20 cellular contexts compared by ENCODE assay signal in the genomic region with DNA sequence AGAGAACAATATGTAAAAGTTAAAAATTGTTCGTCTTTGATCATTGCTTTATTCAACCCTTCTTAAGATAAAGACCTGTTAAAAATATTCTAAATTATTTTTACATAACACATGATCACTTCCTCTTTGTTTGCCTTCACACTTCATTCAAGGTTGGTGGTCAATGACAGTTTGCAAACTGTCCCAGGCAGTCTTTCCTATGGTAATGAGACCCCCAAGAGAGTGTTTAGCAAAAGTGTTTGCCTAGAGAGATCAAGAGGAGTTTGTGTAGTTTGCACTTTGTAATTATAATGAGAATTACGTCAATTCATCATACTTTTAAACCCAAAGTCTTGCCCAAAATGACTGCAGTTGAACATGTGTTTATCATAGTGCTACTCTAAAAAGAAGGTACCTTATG.
"Had no signal": no experiment of that assay in that cellular context is flagged by ENCODE, and none has a peak within 500 bp of the region (broad histone marks: within the 10 kb centered on the region; RNA-seq: fewer than 3 reads in every experiment).

No MANE protein-coding gene starts in this region.

- H3K27me3 ChIP-seq: dorsolateral prefrontal cortex, esophagus muscularis mucosa, foreskin keratinocyte, heart left ventricle, hepatocyte, left lung had no signal

- H3K4me3 ChIP-seq: coronary artery, dorsolateral prefrontal cortex, esophagus muscularis mucosa, gastroesophageal sphincter, heart left ventricle, hepatocyte, left lung, lower lobe of right lung, mucosa of descending colon had no signal

- H3K9me3 ChIP-seq: esophagus muscularis mucosa had no signal

- H3K36me3 Mint-ChIP-seq: mesothelial cell of epicardium had no signal

- H3K4me1 Mint-ChIP-seq: mesothelial cell of epicardium; naive B cell; naive thymus-derived CD8-positive, alpha-beta T cell had no signal

- DNase-seq: dermis blood vessel endothelial cell; dorsolateral prefrontal cortex; effector CD4-positive, alpha-beta T cell; effector memory CD4-positive, alpha-beta T cell; foreskin keratinocyte; heart left ventricle; hypothalamus; left cardiac atrium; left lung; left ventricle myocardium superior; lower lobe of right lung; mesenchymal stem cell; mucosa of descending colon; naive B cell; naive thymus-derived CD8-positive, alpha-beta T cell had no signal

- H3K27ac ChIP-seq: coronary artery, dorsolateral prefrontal cortex, esophagus muscularis mucosa, foreskin keratinocyte, gastroesophageal sphincter, heart left ventricle, hepatocyte, left lung, lower lobe of right lung had no signal

- H3K36me3 ChIP-seq: esophagus muscularis mucosa, gastroesophageal sphincter, heart left ventricle, left lung, lower lobe of right lung had no signal

- H3K4me1 ChIP-seq: esophagus muscularis mucosa, foreskin keratinocyte, gastroesophageal sphincter, heart left ventricle, left lung, lower lobe of right lung had no signal

- H3K4me3 Mint-ChIP-seq: mesothelial cell of epicardium; naive B cell; naive thymus-derived CD8-positive, alpha-beta T cell had no signal

- ATAC-seq: foreskin keratinocyte; gastroesophageal sphincter; heart left ventricle; left cardiac atrium; left lung; left ventricle myocardium superior; lower lobe of right lung; mucosa of descending colon; naive thymus-derived CD8-positive, alpha-beta T cell had no signal

- H3K27me3 Mint-ChIP-seq: naive B cell had no signal

- H3K27ac Mint-ChIP-seq: mesothelial cell of epicardium; naive B cell; naive thymus-derived CD8-positive, alpha-beta T cell had no signal
